ENCODE assay signal across 8 cellular contexts in the genomic region with DNA sequence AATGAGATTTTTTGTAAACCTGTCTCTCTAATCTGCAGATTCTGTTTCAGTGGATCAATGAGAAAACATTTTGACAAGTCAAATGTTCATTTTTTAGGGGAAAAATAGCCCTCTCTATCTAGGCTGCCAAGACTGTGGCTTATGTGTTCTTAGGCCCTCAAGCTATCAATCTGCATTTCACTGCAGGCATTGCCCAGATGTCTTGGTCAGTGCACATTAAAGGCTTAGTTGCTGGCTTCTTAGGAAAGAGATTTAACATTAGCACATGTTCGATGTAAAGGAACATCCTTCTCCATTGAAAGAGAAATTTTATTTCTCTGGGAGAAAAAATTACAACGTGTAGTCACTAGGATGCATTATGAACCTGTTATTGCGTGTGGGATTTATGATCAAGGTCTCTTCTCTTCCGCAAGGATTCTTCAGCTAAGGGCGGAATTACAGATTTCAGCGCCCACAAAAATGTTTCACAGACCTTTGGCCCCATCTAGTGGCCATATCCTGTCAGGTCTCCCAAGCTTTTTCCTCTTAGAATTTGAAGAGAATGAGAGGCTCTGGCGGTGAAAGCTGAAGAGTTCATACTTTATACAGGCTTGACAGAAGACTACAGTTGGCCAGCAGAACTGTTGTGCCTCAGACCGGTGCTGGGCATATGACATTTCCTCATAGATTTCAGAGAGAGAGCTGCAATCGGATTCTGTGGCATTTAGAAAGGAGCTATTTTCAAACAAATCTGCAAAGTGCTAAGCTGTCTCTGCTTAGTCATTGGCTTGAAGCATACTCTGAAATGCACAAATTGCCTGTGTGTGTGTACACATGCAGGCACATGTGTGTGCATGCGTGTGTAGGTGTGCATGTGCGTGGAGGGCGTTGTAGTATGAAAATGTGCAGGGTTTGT.
A peak's percentile ranks its signal among the peaks of the same experiment; 100 is the strongest.
DNase-seq lines count a peak whose midpoint lies in the region; ATAC-seq, FAIRE-seq and TF ChIP-seq lines count a peak whose summit lies in the region.

No MANE protein-coding gene starts in this region.

- H4K20me1 ChIP-seq in HepG2 (ENCODE audit: insufficient read depth, low read length): no peaks in the 10 kb centered on the region

- peak; percentile 73 for DNase-seq in AG20443 (ENCODE audit: low spot score)
- DNase-seq in NCI-H2196 treated with DMSO at 0.1 percent for 48 hours (lab: John Stamatoyannopoulos, UW; ENCODE audit: unreplicated experiment): peak; percentile 12
- DNase-seq in colonic mucosa: peak; percentile 65
- peak; percentile 55 for DNase-seq in HepG2 (ENCODE audit: low spot score)
- DNase-seq in stimulated activated CD4-positive, alpha-beta T cell treated with anti-CD3 and anti-CD28 coated beads, TNF-alpha, amount 100 ng/mL, for 24 hours (ENCODE audit: low read depth in 3 of 3): peak; percentile 12 to 40 (median 17)

- TF ChIP-seq EP300 in HepG2 (IDR thresholded peaks at IDR 0.05; ENCODE audit: low read depth in 2 of 2, low read length in 2 of 2) (no peak), HepG2 (CRISPR knock-in tag; IDR thresholded peaks at IDR 0.05; ENCODE audit: borderline replicate concordance) (no peak)

- CTCF ChIA-PET in HepG2 (lab: Yijun Ruan, JAX; ENCODE audit: low intra/inter-chr PET ratio, low total read pairs): interaction anchor here (1.1 to 1.3 kb wide), 3 partner anchors 294 to 1138 kb away, joined by 3 to 5 read pairs (median 4); no protein-coding TSS in a partner anchor

- POLR2A ChIA-PET in HepG2 (lab: Yijun Ruan, JAX): no interaction called here

- peak; percentile 63 for TF ChIP-seq CTCF in WI38 (IDR thresholded peaks at IDR 0.05; ENCODE audit: low read depth, low read length)
- TF ChIP-seq CTCF in colonic mucosa (IDR thresholded peaks at IDR 0.05): peak; percentile 84
- TF ChIP-seq CTCF in HepG2 (CRISPR knock-in tag; IDR thresholded peaks at IDR 0.05): peak; percentile 82

- H3K27me3 ChIP-seq in colonic mucosa: no peaks in the 10 kb centered on the region
- peaks cover 0 to 14% of the 10 kb centered on the region in 2 experiments; a peak in 3 of 5 replicates for H3K27me3 ChIP-seq in HepG2 (ENCODE audit: control insufficient read depth in 1 of 2, insufficient read depth in 2 of 2, low read length in 2 of 2)

- intact Hi-C loops in colonic mucosa (cut with DNase I) (loop anchor here (5.0 to 10.0 kb wide), 2 partner anchors 186 to 834 kb away; no protein-coding TSS in a partner anchor), HepG2 (cut with micrococcal nuclease; ENCODE audit: unreplicated experiment) (loop anchor here (1.0 to 2.0 kb wide), 8 partner anchors 35 to 1138 kb away; no protein-coding TSS in a partner anchor)

- peak; percentile 92 for FAIRE-seq in HepG2 (lab: Jason Lieb, UNC)

- peak; percentile 78 for ATAC-seq in GM18868 (IDR thresholded peaks at IDR 0.05; ENCODE audit: unreplicated experiment)
- peak; percentile 71 for ATAC-seq in HG03139 (IDR thresholded peaks at IDR 0.05; ENCODE audit: unreplicated experiment)
- peak; percentile 84 for ATAC-seq in HepG2

- 3% methylated on average over 12 of the region's 12 CpGs for WGBS in HepG2 (ENCODE audit: low lambda C conversion rate)

- no peak overlapping the region for H2AFZ ChIP-seq in HepG2 (ENCODE audit: low read length)

- in situ Hi-C loops in HepG2 (cut with HindIII; ENCODE audit: extremely low pct_ligation_motif_present, low pct_unique_long_range_greater_than_20kb): loop anchor here (10.0 kb wide), 1 partner anchor 296 kb away; no protein-coding TSS in a partner anchor

- TF ChIP-seq POLR2A in HepG2 (IDR thresholded peaks at IDR 0.05; ENCODE audit: insufficient read depth in 1 of 2, low read depth in 2 of 2, low read length in 2 of 2): no peak

- BruUV-seq in HepG2 (replicated peaks; lab: Mats Ljungman, UMichigan): no TSS peak

- no peak overlapping the region for H3K4me3 ChIP-seq in WI38 (ENCODE audit: low read depth, low read length)
- H3K4me3 ChIP-seq in colonic mucosa: no peak overlapping the region
- no peak overlapping the region for H3K4me3 ChIP-seq in HepG2 (replicated peaks in 1 of 3; ENCODE audit: insufficient read depth in 1 of 3, low read depth in 2 of 3, low read length in 3 of 3)

- TF ChIP-seq RAD21 in HepG2 (CRISPR knock-in tag; IDR thresholded peaks at IDR 0.05): peak; percentile 84

- H3K9me3 ChIP-seq in colonic mucosa: no peaks in the 10 kb centered on the region
- H3K9me3 ChIP-seq in HepG2 (ENCODE audit: low read length): no peaks in the 10 kb centered on the region

- H3K4me1 ChIP-seq in colonic mucosa: no peaks in the 10 kb centered on the region
- no peaks in the 10 kb centered on the region for H3K4me1 ChIP-seq in HepG2 (ENCODE audit: insufficient read depth, low read length)

- H3K4me2 ChIP-seq in HepG2 (ENCODE audit: low read depth, low read length): no peak overlapping the region

- H3K36me3 ChIP-seq in colonic mucosa: no peaks in the 10 kb centered on the region
- H3K36me3 ChIP-seq in HepG2 (replicated peaks in 1 of 2; ENCODE audit: control insufficient read depth in 1 of 2, insufficient read depth in 2 of 2, low read length in 2 of 2): no peaks in the 10 kb centered on the region

- H3K9ac ChIP-seq in colonic mucosa (ENCODE audit: low read depth in 2 of 2, low read length in 2 of 2) (no peak overlapping the region), HepG2 (ENCODE audit: insufficient read depth, low read depth, low read length) (no peak overlapping the region)

- H3K79me2 ChIP-seq in HepG2 (ENCODE audit: insufficient read depth, low read length): no peaks in the 10 kb centered on the region

- no peak overlapping the region for H3K27ac ChIP-seq in colonic mucosa
- H3K27ac ChIP-seq in HepG2 (ENCODE audit: extremely low read length, insufficient read depth, low read length): no peak overlapping the region

TF ChIP-seq in HepG2, 621 proteins besides CTCF, POLR2A, EP300 and RAD21:
- TF ChIP-seq ZC3H4 (CRISPR knock-in tag; IDR thresholded peaks at IDR 0.05; ENCODE audit: borderline replicate concordance) (no peak), MIXL1 (CRISPR knock-in tag; IDR thresholded peaks at IDR 0.05) (no peak), STAG1 (CRISPR knock-in tag; IDR thresholded peaks at IDR 0.05) (peak; percentile 81), ZNF773 (CRISPR knock-in tag; IDR thresholded peaks at IDR 0.05; ENCODE audit: borderline replicate concordance) (no peak), KLF15 (CRISPR knock-in tag; IDR thresholded peaks at IDR 0.05; ENCODE audit: borderline replicate concordance) (no peak), TEAD3 (CRISPR knock-in tag; optimal IDR thresholded peaks at IDR 0.05; ENCODE audit: borderline replicate concordance) (no peak), SMC3 (IDR thresholded peaks at IDR 0.05; ENCODE audit: low read length) (peak; percentile 89)
- TF ChIP-seq, protein P1, sequence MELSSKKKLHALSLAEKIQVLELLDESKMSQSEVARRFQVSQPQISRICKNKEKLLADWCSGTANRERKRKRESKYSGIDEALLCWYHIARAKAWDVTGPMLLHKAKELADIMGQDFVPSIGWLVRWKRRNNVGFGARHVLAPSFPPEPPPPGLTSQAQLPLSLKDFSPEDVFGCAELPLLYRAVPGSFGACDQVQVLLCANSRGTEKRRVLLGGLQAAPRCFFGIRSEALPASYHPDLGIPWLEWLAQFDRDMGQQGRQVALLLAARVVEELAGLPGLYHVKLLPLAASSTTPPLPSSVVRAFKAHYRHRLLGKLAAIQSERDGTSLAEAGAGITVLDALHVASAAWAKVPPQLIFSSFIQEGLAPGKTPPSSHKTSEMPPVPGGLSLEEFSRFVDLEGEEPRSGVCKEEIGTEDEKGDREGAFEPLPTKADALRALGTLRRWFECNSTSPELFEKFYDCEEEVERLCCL (CRISPR knock-in tag; IDR thresholded peaks at IDR 0.05; ENCODE audit: borderline replicate concordance): no peak
- TF ChIP-seq, protein P2, sequence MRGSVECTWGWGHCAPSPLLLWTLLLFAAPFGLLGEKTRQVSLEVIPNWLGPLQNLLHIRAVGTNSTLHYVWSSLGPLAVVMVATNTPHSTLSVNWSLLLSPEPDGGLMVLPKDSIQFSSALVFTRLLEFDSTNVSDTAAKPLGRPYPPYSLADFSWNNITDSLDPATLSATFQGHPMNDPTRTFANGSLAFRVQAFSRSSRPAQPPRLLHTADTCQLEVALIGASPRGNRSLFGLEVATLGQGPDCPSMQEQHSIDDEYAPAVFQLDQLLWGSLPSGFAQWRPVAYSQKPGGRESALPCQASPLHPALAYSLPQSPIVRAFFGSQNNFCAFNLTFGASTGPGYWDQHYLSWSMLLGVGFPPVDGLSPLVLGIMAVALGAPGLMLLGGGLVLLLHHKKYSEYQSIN (CRISPR knock-in tag; IDR thresholded peaks at IDR 0.05; ENCODE audit: borderline replicate concordance): no peak

Comparison
In these comparisons a context has a peak if more than half of its experiments do, and no peak if none do; other contexts are left out.
1. DNase-seq: peak in every context shown above with its lines; median percentile 73 in AG20443; 65 in colonic mucosa; 55 in HepG2; 17 in stimulated activated CD4-positive, alpha-beta T cell treated with anti-CD3 and anti-CD28 coated beads, TNF-alpha, amount 100 ng/mL, for 24 hours; 12 in NCI-H2196 treated with DMSO at 0.1 percent for 48 hours.